25 cellular contexts compared by ENCODE assay signal in the genomic region with DNA sequence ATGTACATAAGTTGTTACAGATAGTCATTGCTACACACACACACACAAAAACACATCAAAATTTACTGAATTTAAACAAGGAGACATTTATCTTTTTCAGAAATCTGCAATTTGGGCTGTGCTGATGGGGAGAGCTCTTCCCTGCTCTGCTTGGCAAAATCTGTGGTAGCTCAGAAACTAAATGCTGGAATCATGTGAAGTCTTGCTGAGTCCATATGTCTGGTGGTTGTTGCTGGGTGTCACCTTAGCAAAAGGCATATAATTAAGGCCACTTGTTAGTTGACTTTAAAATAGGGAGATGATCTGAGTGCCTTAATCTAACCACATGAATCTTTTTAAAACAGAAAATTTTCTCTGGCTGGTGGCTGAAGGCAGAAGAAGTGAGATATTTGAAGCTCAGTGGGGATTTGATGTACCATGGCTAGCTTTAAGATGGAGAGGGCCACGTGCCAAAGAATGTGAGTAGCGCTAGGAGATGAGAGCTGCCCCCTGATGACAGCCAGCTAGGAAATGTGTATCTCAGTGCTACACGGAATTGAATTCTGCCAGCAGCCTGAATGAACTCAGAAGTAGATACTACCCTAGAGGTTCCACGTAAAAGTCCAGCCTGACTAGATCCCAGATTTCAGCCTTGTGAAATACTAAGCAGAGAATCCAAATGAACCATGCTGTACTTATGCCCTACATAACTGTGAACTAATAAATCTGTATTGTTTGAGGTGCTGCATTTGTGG. TPM values are rescaled to one million over a fixed set of nuclear protein-coding genes. Genes with fewer than 3 reads are reported as not detected.
"Had no signal": no experiment of that assay in that cellular context is flagged by ENCODE, and none has a peak within 500 bp of the region (broad histone marks: within the 10 kb centered on the region; RNA-seq: fewer than 3 reads in every experiment).

No MANE protein-coding gene starts in this region.

- H3K4me2 ChIP-seq: smooth muscle cell had no signal

- H3K4me1 ChIP-seq: sigmoid colon, stomach, tibial artery, upper lobe of right lung had no signal

- H3K27me3 ChIP-seq: ovary, sigmoid colon, stomach, tibial artery, upper lobe of right lung had no signal

- H3K9me3 ChIP-seq: ovary, sigmoid colon, stomach, tibial artery, upper lobe of right lung had no signal

- H3K4me3 ChIP-seq: ovary, sigmoid colon, smooth muscle cell, stomach, tibial artery, upper lobe of right lung had no signal

- H3K36me3 ChIP-seq: ovary, sigmoid colon, stomach, tibial artery, upper lobe of right lung had no signal

- DNase-seq: activated CD4-positive, alpha-beta T cell treated with anti-CD3 and anti-CD28 coated beads for 4 hours; activated CD4-positive, alpha-beta T cell treated with anti-CD3 and anti-CD28 coated beads, Interleukin-2, amount 50 U/mL, for 4 hours; activated CD4-positive, CD25-positive, alpha-beta regulatory T cell; activated naive CD4-positive, alpha-beta T cell treated with Interleukin-2 at 50 U/mL for 16 hours; activated T-cell treated with anti-CD3 and anti-CD28 coated beads for 4 hours; activated T-cell treated with anti-CD3 and anti-CD28 coated beads, Interleukin-2, amount 50 U/mL, for 72 hours; anterior cingulate cortex; endodermal cell; islet precursor cell; naive B cell; ovary; retina; sigmoid colon; stimulated activated CD4-positive, alpha-beta T cell treated with anti-CD3 and anti-CD28 coated beads, Interleukin-15, amount 100 ng/mL, for 24 hours; stimulated activated CD4-positive, alpha-beta T cell treated with anti-CD3 and anti-CD28 coated beads, Interleukin-2, amount 100 ng/mL, for 24 hours; stimulated activated naive B cell treated with anti-CD40 and anti-IgM and Interleukin-4, amounts not matched to agents 10 μg/mL and 1 μg/mL and 100 μg/mL, for 72 hours; stomach; tibial artery; upper lobe of right lung had no signal

- H3K27ac ChIP-seq: ovary, sigmoid colon, stomach, tibial artery, upper lobe of right lung had no signal

RNA-seq across cellular contexts. Expression of gene YIPF7, which starts 19.2 kb away (rescaled TPM):
- total RNA-seq: activated T-cell treated with anti-CD3 and anti-CD28 coated beads, Interleukin-2, amount 50 U/mL, for 72 hours; chondrocyte; endodermal cell; esophagus mucosa; mesothelial cell of epicardium; sigmoid colon; smooth muscle cell; stomach; T-helper 1 cell treated with Interleukin-12 subunit alpha and Interleukin-12 subunit beta and Interleukin-4 antibody, amounts not matched to agents 30 ng/mL and 1 ng/mL, for 36 hours; upper lobe of right lung had no signal
- polyA plus RNA-seq: adipose tissue, sigmoid colon, smooth muscle cell, stomach had no signal
